8 cellular contexts compared by ENCODE assay signal in the genomic region with DNA sequence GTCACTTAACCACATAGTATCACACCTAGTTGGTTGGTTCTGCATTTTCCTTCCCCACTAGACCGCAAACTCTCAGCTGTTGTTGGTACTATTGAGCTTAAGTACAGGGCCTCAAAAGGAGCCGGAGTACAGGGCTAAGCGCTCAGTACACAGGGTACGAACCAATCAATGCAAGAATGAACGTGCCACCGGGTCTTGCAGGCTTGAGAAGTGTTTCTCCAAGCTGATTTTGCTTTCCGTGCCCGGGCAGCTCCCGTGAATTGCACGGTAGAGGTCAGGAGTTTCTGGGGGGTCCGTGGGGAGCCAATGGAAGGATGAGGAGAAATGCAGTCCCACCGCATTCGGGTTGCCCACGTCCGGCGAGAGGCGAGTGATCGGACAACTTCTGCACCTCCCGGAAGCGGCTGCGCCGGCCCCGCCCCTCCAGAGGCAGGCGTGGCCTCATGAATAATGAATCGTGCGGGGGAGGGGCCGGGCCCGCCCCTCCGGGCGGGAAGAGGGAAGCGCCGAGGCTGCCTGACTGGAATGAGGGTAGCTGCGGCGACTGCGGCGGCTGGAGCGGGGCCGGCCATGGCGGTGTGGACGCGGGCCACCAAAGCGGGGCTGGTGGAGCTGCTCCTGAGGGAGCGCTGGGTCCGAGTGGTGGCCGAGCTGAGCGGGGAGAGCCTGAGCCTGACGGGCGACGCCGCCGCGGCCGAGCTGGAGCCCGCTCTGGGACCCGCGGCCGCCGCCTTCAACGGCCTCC. TPM values are rescaled to one million over a fixed set of nuclear protein-coding genes. Genes with fewer than 3 reads are reported as not detected.
DNase-seq lines count a peak whose midpoint lies in the region; TF ChIP-seq lines count a peak whose summit lies in the region.

A gene (plus strand): TSS at position 523 of the 745 bp plus-strand sequence. CDS start 3 bp downstream, at position 526.

- peaks cover 33% of the 10 kb centered on the region for H3K79me2 ChIP-seq in OCI-LY1 (ENCODE audit: insufficient read depth, low read length)

- H3K4me1 ChIP-seq in OCI-LY1 (ENCODE audit: insufficient read depth, low read length, severe bottlenecking) (peaks cover 51% of the 10 kb centered on the region), mononuclear cell (ENCODE audit: insufficient read depth, low read length) (peaks cover 51% of the 10 kb centered on the region)

- in situ Hi-C loops in Caki2 (cut with HindIII; ENCODE audit: low pct_unique_long_range_greater_than_20kb, low sequenced_read_pairs) = no loop called here

- peak within 1 kb of the TSS; percentile 97 for H3K27ac ChIP-seq in OCI-LY1 (ENCODE audit: low read depth, low read length, poor library complexity, severe bottlenecking)

- H3K9me3 ChIP-seq in OCI-LY1 (ENCODE audit: low read length) (no peaks in the 10 kb centered on the region), mononuclear cell (ENCODE audit: low read depth, low read length) (no peaks in the 10 kb centered on the region)

- no peaks in the 10 kb centered on the region for H4K20me1 ChIP-seq in OCI-LY1 (ENCODE audit: insufficient read depth, low read length)

- peak within 1 kb of the TSS; percentile 94 for H3K4me2 ChIP-seq in OCI-LY1 (ENCODE audit: low read length)

- peak within 1 kb of the TSS; percentile 85 for H3K9ac ChIP-seq in OCI-LY1 (ENCODE audit: low read length)

- H2AFZ ChIP-seq in OCI-LY1 (ENCODE audit: low read length) = no peak within 1 kb of the TSS

- TF ChIP-seq CTCF in GM20000 (IDR thresholded peaks at IDR 0.05; ENCODE audit: extremely low read depth, missing control alignments) = no peak
- TF ChIP-seq CTCF in OCI-LY1 (IDR thresholded peaks at IDR 0.05; ENCODE audit: low read length) = no peak
- no peak for TF ChIP-seq CTCF in epithelial cell of esophagus (IDR thresholded peaks at IDR 0.05; ENCODE audit: insufficient read depth, low read depth, low read length, missing control alignments)

- H3K9me2 ChIP-seq in OCI-LY1 (ENCODE audit: low read depth, low read length) = no peaks in the 10 kb centered on the region

- peak within 1 kb of the TSS; percentile 73 for H3K4me3 ChIP-seq in OCI-LY1 (ENCODE audit: low read depth, low read length, poor library complexity, severe bottlenecking)
- peak within 1 kb of the TSS; percentile 73 for H3K4me3 ChIP-seq in epithelial cell of esophagus (ENCODE audit: low read length)
- peak within 1 kb of the TSS; percentile 71 for H3K4me3 ChIP-seq in mononuclear cell (ENCODE audit: low read length)

- peaks cover 3% of the 10 kb centered on the region; the same call in 1 of the 2 replicates for H3F3A ChIP-seq in OCI-LY1 (ENCODE audit: insufficient read depth, low read length)

- H3K27me3 ChIP-seq in OCI-LY1 (ENCODE audit: insufficient read depth, low read length) (no peaks in the 10 kb centered on the region), mononuclear cell (ENCODE audit: insufficient read depth, low read length) (peaks cover 8% of the 10 kb centered on the region)

- DNase-seq in Caki2 (ENCODE audit: low read depth) (peak; percentile 92), GM20000 (ENCODE audit: low spot score) (peak; percentile 93), HT1080 (ENCODE audit: low read depth) (peak; percentile 89), activated T-cell treated with anti-CD3 and anti-CD28 coated beads for 4 hours (peak; percentile 75), epithelial cell of esophagus (ENCODE audit: low read depth) (peak; percentile 91)
- DNase-seq in stimulated activated CD8-positive, alpha-beta memory T cell treated with anti-CD3 and anti-CD28 coated beads, Interleukin-4, amount 100 ng/mL, for 24 hours (ENCODE audit: low read depth) = peak; percentile 69

- no peaks in the 10 kb centered on the region for H3K36me3 ChIP-seq in OCI-LY1 (ENCODE audit: insufficient read depth, low read length)

RNA-seq across cellular contexts. Expression of the gene that starts here (rescaled TPM):
- 4.8 and 5.7 TPM in 2 replicates for total RNA-seq in Caki2 (2014; rRNA removed; shearing (Covaris generic); ENCODE audit: low replicate concordance)
- total RNA-seq in HT1080 (2014; rRNA removed; shearing (Covaris generic)) = 57.6 and 60.8 TPM in 2 replicates
- 13.8 and 18.6 TPM in 2 replicates for polyA plus RNA-seq in HT1080 (2015; cell fraction: cytosol; rRNA removed)
- 24.0 and 32.4 TPM in 2 replicates for polyA plus RNA-seq in HT1080 (2015; cell fraction: nucleus; rRNA removed)
- 4.4 TPM for total RNA-seq in mononuclear cell

Comparison
In these comparisons a context has a peak if more than half of its experiments do, and no peak if none do; other contexts are left out.
1. Peak in every context shown above with its lines: DNase-seq, H3K4me3 ChIP-seq and H3K27ac ChIP-seq.